ENCODE assay signal across 9 cellular contexts in the genomic region with DNA sequence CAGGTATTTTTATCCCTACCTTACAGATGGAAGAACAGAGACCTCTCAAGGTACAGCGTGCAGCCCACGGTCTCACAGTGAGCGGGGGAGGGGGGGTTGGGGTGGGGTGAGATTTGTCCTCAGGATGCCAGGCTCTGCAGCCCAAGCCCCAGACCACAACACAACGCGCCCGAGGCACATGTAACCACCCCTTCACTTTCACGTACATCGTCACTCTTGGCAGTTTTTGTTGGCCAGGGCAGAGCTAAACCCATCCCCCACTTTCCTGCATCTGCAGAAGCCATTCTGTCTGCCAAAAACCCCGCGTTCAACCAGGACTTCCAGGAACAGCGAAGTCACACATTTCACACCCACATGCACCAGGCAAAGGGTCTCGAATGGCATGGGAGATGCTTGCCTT. TPM values are rescaled to one million over a fixed set of nuclear protein-coding genes. Genes with fewer than 3 reads are reported as not detected.
"Had no signal": no experiment of that assay in that cellular context is flagged by ENCODE, and none has a peak within 500 bp of the region (broad histone marks: within the 10 kb centered on the region; RNA-seq: fewer than 3 reads in every experiment).

No MANE protein-coding gene starts in this region.

- FAIRE-seq: G401.6, GM12878, GM12891, GM12892, GM18507, GM19239 had no signal

- ATAC-seq: GM12878 had no signal

- DNase-seq: GDM1, GF-D8 had no signal

- H3K4me3 ChIP-seq: GM12878 had no signal

RNA-seq across cellular contexts. Expression of a gene that starts 9.4 kb away (rescaled TPM):
- total RNA-seq: G401, GM12878 had no signal
- polyA plus RNA-seq: GM12878 had no signal
